Comparison of ENCODE assay signal across 8 cellular contexts in genomic region chr5:57172466-57172961, GRCh38. TPM values are rescaled to one million over a fixed set of nuclear protein-coding genes. Genes with fewer than 3 reads are reported as not detected.
DNase-seq lines count a peak whose midpoint lies in the region; ATAC-seq and TF ChIP-seq lines count a peak whose summit lies in the region.

No MANE protein-coding gene starts in this region.

- intact Hi-C loops in transverse colon (cut with DNase I; ENCODE audit: low total_unique reads), result no loop called here

- H3K9me3 ChIP-seq in Peyer's patch, result no peaks in the 10 kb centered on the region
- no peaks in the 10 kb centered on the region for H3K9me3 ChIP-seq in lung (ENCODE audit: control insufficient read depth in 2 of 2, insufficient read depth in 1 of 2, low read length in 1 of 2)
- H3K9me3 ChIP-seq in transverse colon, result no peaks in the 10 kb centered on the region

- DNase-seq in activated effector memory CD4-positive, alpha-beta T cell treated with anti-CD3 and anti-CD28 coated beads, Interleukin-2, amount 50 U/mL, for 16 hours, result peak; percentile 71
- no peak for DNase-seq in activated effector memory CD4-positive, alpha-beta T cell treated with Interleukin-2 at 50 U/mL for 16 hours
- peak in 1 of 3 donors; percentile 43 for DNase-seq in Peyer's patch
- DNase-seq in cardiac fibroblast (ENCODE audit: low read depth in 2 of 2), result peak; percentile 41 to 44
- no peak for DNase-seq in lung (ENCODE audit: low spot score)
- no peak for DNase-seq in transverse colon
- DNase-seq in NCI-H1436 treated with DMSO at 0.1 percent for 48 hours (lab: John Stamatoyannopoulos, UW), result no peak

- TF ChIP-seq CTCF in Peyer's patch (IDR thresholded peaks at IDR 0.05) (no peak), cardiac fibroblast (IDR thresholded peaks at IDR 0.05; ENCODE audit: low read depth, low read length) (no peak), lung (IDR thresholded peaks at IDR 0.05; ENCODE audit: control extremely low read depth, extremely low read depth) (no peak), transverse colon (IDR thresholded peaks at IDR 0.05) (no peak)

- H3K4me1 ChIP-seq in Peyer's patch (peaks cover 0 to 14% (median 0%) of the 10 kb centered on the region in 4 donors), lung (ENCODE audit: control insufficient read depth in 2 of 2, insufficient read depth in 2 of 2, low read length in 2 of 2) (peaks cover 0 to 3% of the 10 kb centered on the region in 2 donors), transverse colon (peaks cover 0 to 23% (median 13%) of the 10 kb centered on the region in 4 donors)

- H3K4me3 ChIP-seq in Peyer's patch, result peak overlapping the region; percentile 80 to 96 (median 94)
- H3K4me3 ChIP-seq in cardiac fibroblast (replicated peaks in 1 of 2; ENCODE audit: low read depth in 2 of 2, low read length in 2 of 2), result peak overlapping the region; percentile 79 to 98
- peak overlapping the region; percentile 8 for H3K4me3 ChIP-seq in lung
- peak overlapping the region; percentile 55 to 95 (median 84) for H3K4me3 ChIP-seq in transverse colon

- H3K36me3 ChIP-seq in Peyer's patch (no peaks in the 10 kb centered on the region), lung (ENCODE audit: control insufficient read depth in 2 of 2, insufficient read depth in 2 of 2, low read length in 2 of 2) (no peaks in the 10 kb centered on the region), transverse colon (no peaks in the 10 kb centered on the region)

- no peak for TF ChIP-seq EP300 in transverse colon (IDR thresholded peaks at IDR 0.05; ENCODE audit: low read depth)

- no peak for TF ChIP-seq POLR2A in Peyer's patch (IDR thresholded peaks at IDR 0.05)
- no peak for TF ChIP-seq POLR2A in transverse colon (IDR thresholded peaks at IDR 0.05)

- H3K27ac ChIP-seq in Peyer's patch (peak overlapping the region; percentile 100), lung (ENCODE audit: low read depth in 1 of 2, low read length in 1 of 2) (peak overlapping the region in 1 of 2 donors; percentile 96), transverse colon (peak overlapping the region; percentile 95 to 100 (median 99))

- WGBS in lung, 2 donors, result 0 to 1% methylated on average over 12 of the region's 12 CpGs
- 1% methylated on average over 12 of the region's 12 CpGs for WGBS in transverse colon (ENCODE audit: low coverage in 1 of 2), 2 donors

- in situ Hi-C loops in transverse colon (cut with MboI; ENCODE audit: low pct_ligation_motif_present in 1 of 4, low pct_unique_long_range_greater_than_20kb in 1 of 4, low sequenced_read_pairs in 3 of 4), result no loop called here

- ATAC-seq in lung (ENCODE audit: insufficient read depth, low FRiP score), result no peak
- ATAC-seq in HG02610 (IDR thresholded peaks at IDR 0.05; ENCODE audit: unreplicated experiment), result no peak

- H3K27me3 ChIP-seq in Peyer's patch (no peaks in the 10 kb centered on the region), lung (ENCODE audit: control insufficient read depth, insufficient read depth) (no peaks in the 10 kb centered on the region), transverse colon (no peaks in the 10 kb centered on the region)

RNA-seq across cellular contexts. Expression of gene GPBP1, which starts 1.3 kb away (rescaled TPM):
- total RNA-seq in Peyer's patch (100 to 1,000 TPM in 1 of 4 donors, 10 to 100 TPM in 3; 67.0 to 191 (median 81.7) TPM), lung (100 to 1,000 TPM in 1 of 2 donors, 10 to 100 TPM in 1; 49.6 to 159 TPM), transverse colon (10 to 100 TPM; 36.7 to 95.1 (median 75.6) TPM)
- polyA plus RNA-seq in lung, result 10 to 100 TPM; 42.6 to 49.3 TPM

Comparison
In these comparisons a context has a peak if more than half of its experiments do, and no peak if none do; other contexts are left out.
1. DNase-seq: peak in activated effector memory CD4-positive, alpha-beta T cell treated with anti-CD3 and anti-CD28 coated beads, Interleukin-2, amount 50 U/mL, for 16 hours (single experiment) and cardiac fibroblast (2 of 2); none in activated effector memory CD4-positive, alpha-beta T cell treated with Interleukin-2 at 50 U/mL for 16 hours (single experiment), lung (single experiment), transverse colon (single experiment) and NCI-H1436 treated with DMSO at 0.1 percent for 48 hours (single experiment).
2. H3K4me3 ChIP-seq: peak in every context shown above with its lines; median percentile 94 in Peyer's patch; 88 in cardiac fibroblast; 84 in transverse colon; 8 in lung.